Comparison of ENCODE assay signal across 1 cellular context in the genomic region with DNA sequence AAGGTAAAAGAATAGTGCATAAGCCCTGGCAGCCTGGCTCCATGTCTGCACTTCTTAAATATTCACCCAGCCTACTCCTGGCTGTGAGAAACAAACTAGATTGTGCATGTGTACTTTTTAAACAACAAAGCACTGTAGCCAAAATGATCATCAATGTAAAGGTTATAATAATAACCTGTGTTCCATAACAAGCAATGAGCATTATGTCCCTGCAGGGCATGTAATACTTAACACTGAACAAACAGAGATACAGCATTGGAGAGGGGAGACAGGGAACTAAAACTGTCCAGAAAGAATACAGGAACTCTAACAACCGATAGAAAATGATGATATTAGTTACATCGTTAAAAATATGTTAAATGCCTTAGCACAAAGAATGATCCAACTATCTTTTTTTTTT.
TF ChIP-seq lines count a peak whose summit lies in the region.

No MANE protein-coding gene starts in this region.

TF ChIP-seq in SK-N-SH, 30 proteins besides CTCF, POLR2A, EP300 and RAD21 (continued from another document):
- TF ChIP-seq, protein P1, sequence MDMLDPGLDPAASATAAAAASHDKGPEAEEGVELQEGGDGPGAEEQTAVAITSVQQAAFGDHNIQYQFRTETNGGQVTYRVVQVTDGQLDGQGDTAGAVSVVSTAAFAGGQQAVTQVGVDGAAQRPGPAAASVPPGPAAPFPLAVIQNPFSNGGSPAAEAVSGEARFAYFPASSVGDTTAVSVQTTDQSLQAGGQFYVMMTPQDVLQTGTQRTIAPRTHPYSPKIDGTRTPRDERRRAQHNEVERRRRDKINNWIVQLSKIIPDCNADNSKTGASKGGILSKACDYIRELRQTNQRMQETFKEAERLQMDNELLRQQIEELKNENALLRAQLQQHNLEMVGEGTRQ (IDR thresholded peaks at IDR 0.05; ENCODE audit: borderline replicate concordance, low read depth, low read length): no peak
- TF ChIP-seq, protein P2, sequence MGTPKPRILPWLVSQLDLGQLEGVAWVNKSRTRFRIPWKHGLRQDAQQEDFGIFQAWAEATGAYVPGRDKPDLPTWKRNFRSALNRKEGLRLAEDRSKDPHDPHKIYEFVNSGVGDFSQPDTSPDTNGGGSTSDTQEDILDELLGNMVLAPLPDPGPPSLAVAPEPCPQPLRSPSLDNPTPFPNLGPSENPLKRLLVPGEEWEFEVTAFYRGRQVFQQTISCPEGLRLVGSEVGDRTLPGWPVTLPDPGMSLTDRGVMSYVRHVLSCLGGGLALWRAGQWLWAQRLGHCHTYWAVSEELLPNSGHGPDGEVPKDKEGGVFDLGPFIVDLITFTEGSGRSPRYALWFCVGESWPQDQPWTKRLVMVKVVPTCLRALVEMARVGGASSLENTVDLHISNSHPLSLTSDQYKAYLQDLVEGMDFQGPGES (IDR thresholded peaks at IDR 0.05; ENCODE audit: low read depth, low read length): no peak
- TF ChIP-seq MXI1 (IDR thresholded peaks at IDR 0.05; ENCODE audit: low read depth, low read length) (no peak), FOXM1 (IDR thresholded peaks at IDR 0.05; ENCODE audit: low read depth) (no peak), RFX5 (IDR thresholded peaks at IDR 0.05; ENCODE audit: low read length) (no peak), GABPA (IDR thresholded peaks at IDR 0.05; ENCODE audit: low read depth) (no peak), NRF1 (IDR thresholded peaks at IDR 0.05; ENCODE audit: low read depth, low read length) (no peak), JUND (IDR thresholded peaks at IDR 0.05) (no peak), ELF1 (IDR thresholded peaks at IDR 0.05) (no peak), CHD2 (IDR thresholded peaks at IDR 0.05; ENCODE audit: low read length, partially characterized antibody) (no peak), TAF1 (IDR thresholded peaks at IDR 0.05; ENCODE audit: borderline replicate concordance, low read depth, low read length) (no peak)
- TF ChIP-seq, protein P3, sequence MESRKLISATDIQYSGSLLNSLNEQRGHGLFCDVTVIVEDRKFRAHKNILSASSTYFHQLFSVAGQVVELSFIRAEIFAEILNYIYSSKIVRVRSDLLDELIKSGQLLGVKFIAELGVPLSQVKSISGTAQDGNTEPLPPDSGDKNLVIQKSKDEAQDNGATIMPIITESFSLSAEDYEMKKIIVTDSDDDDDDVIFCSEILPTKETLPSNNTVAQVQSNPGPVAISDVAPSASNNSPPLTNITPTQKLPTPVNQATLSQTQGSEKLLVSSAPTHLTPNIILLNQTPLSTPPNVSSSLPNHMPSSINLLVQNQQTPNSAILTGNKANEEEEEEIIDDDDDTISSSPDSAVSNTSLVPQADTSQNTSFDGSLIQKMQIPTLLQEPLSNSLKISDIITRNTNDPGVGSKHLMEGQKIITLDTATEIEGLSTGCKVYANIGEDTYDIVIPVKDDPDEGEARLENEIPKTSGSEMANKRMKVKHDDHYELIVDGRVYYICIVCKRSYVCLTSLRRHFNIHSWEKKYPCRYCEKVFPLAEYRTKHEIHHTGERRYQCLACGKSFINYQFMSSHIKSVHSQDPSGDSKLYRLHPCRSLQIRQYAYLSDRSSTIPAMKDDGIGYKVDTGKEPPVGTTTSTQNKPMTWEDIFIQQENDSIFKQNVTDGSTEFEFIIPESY (IDR thresholded peaks at IDR 0.05; ENCODE audit: borderline replicate concordance, low read depth): no peak
